ENCODE assay signal across 8 cellular contexts in genomic region chr10:21515581-21516269, GRCh38. TPM values are rescaled to one million over a fixed set of nuclear protein-coding genes. Genes with fewer than 3 reads are reported as not detected.
DNase-seq lines count a peak whose midpoint lies in the region; FAIRE-seq and TF ChIP-seq lines count a peak whose summit lies in the region.

No MANE protein-coding gene starts in this region.

- no peak overlapping the region for H4K8ac ChIP-seq in mesendoderm (ENCODE audit: low read depth, low read length)

- H3K36me3 ChIP-seq in bronchial epithelial cell (ENCODE audit: control insufficient read depth, insufficient read depth, low read length) (no peaks in the 10 kb centered on the region), mesendoderm (ENCODE audit: control insufficient read depth, insufficient read depth, low read length) (no peaks in the 10 kb centered on the region), urinary bladder (ENCODE audit: insufficient read depth) (no peaks in the 10 kb centered on the region)

- no peaks in the 10 kb centered on the region for H3K79me1 ChIP-seq in mesendoderm (ENCODE audit: low read length)

- H3K4me3 Mint-ChIP-seq in activated naive CD4-positive, alpha-beta T cell treated with anti-CD3 and anti-CD28 coated beads, Interleukin-2, amount 50 U/mL, for 24 hours, result peak overlapping the region; percentile 67

- peak overlapping the region; percentile 20 for H2BK15ac ChIP-seq in mesendoderm (replicated peaks; ENCODE audit: low read depth)

- no peaks in the 10 kb centered on the region for H3K9me3 Mint-ChIP-seq in activated naive CD4-positive, alpha-beta T cell treated with anti-CD3 and anti-CD28 coated beads, Interleukin-2, amount 50 U/mL, for 24 hours

- H3K27me3 ChIP-seq in bronchial epithelial cell (ENCODE audit: control insufficient read depth, insufficient read depth, low read length), result no peaks in the 10 kb centered on the region
- no peaks in the 10 kb centered on the region for H3K27me3 ChIP-seq in mesendoderm (ENCODE audit: insufficient read depth, low read length, poor library complexity)

- H3K27ac ChIP-seq in mesendoderm (ENCODE audit: low read depth, low read length), result peak overlapping the region; percentile 86
- H3K27ac ChIP-seq in urinary bladder (ENCODE audit: low read depth), result no peak overlapping the region

- peaks cover 71% of the 10 kb centered on the region for H3K27me3 Mint-ChIP-seq in activated naive CD4-positive, alpha-beta T cell treated with anti-CD3 and anti-CD28 coated beads, Interleukin-2, amount 50 U/mL, for 24 hours

- H3K4me1 Mint-ChIP-seq in activated naive CD4-positive, alpha-beta T cell treated with anti-CD3 and anti-CD28 coated beads, Interleukin-2, amount 50 U/mL, for 24 hours, result peaks cover 35% of the 10 kb centered on the region

- no peak for DNase-seq in activated naive CD4-positive, alpha-beta T cell treated with anti-CD3 and anti-CD28 coated beads, Interleukin-2, amount 50 U/mL, for 16 hours
- DNase-seq in bronchial epithelial cell (ENCODE audit: low read depth) (no peak), mesendoderm (peak; percentile 94), hippocampal formation (lab: John Stamatoyannopoulos, UW) (no peak), Ammon's horn (ENCODE audit: low spot score) (no peak), DMS153 treated with DMSO at 0.1 percent for 48 hours (lab: John Stamatoyannopoulos, UW; ENCODE audit: unreplicated experiment) (no peak)

- H3K23ac ChIP-seq in mesendoderm (ENCODE audit: low read length), result peak overlapping the region; percentile 34

- TF ChIP-seq CTCF in bronchial epithelial cell (IDR thresholded peaks at IDR 0.05; ENCODE audit: insufficient read depth, low read length, severe bottlenecking), result no peak

- peak overlapping the region; percentile 44 for H2BK5ac ChIP-seq in mesendoderm (ENCODE audit: low read length)

- no peak for FAIRE-seq in bronchial epithelial cell (lab: Jason Lieb, UNC)

- H3K4me1 ChIP-seq in mesendoderm (ENCODE audit: control insufficient read depth, low read depth, low read length) (peaks cover 8% of the 10 kb centered on the region), urinary bladder (ENCODE audit: insufficient read depth) (no peaks in the 10 kb centered on the region)

- peak overlapping the region; percentile 11 for H3K4me2 ChIP-seq in mesendoderm (ENCODE audit: low read length)

- H3K79me2 ChIP-seq in mesendoderm (ENCODE audit: control insufficient read depth, insufficient read depth, low read length), result peaks cover 23% of the 10 kb centered on the region

- peak overlapping the region; percentile 92 for H3K9ac ChIP-seq in mesendoderm (ENCODE audit: low read length)

- H3K27ac Mint-ChIP-seq in activated naive CD4-positive, alpha-beta T cell treated with anti-CD3 and anti-CD28 coated beads, Interleukin-2, amount 50 U/mL, for 24 hours, result peak overlapping the region; percentile 62

- H3K56ac ChIP-seq in mesendoderm (ENCODE audit: low read length), result peak overlapping the region; percentile 92

- no peak overlapping the region for H4K5ac ChIP-seq in mesendoderm (ENCODE audit: low read length)

- H2BK120ac ChIP-seq in mesendoderm (ENCODE audit: low read depth, low read length), result peak overlapping the region; percentile 92

- H3K4ac ChIP-seq in mesendoderm (ENCODE audit: low read depth, low read length), result peak overlapping the region; percentile 96

- H3K18ac ChIP-seq in mesendoderm (ENCODE audit: low read length), result peak overlapping the region; percentile 98

- H3K4me3 ChIP-seq in bronchial epithelial cell (ENCODE audit: low read depth, low read length) (peak overlapping the region; percentile 39), mesendoderm (ENCODE audit: low read length) (peak overlapping the region; percentile 68), urinary bladder (ENCODE audit: low read depth, low read length) (peak overlapping the region; percentile 94)

- H3K36me3 Mint-ChIP-seq in activated naive CD4-positive, alpha-beta T cell treated with anti-CD3 and anti-CD28 coated beads, Interleukin-2, amount 50 U/mL, for 24 hours, result peaks cover 1% of the 10 kb centered on the region

- no CpG with 5 or more reads among the region's 12 CpGs for WGBS in mesendoderm (ENCODE audit: extremely low coverage, insufficient coverage, low lambda C conversion rate)
- 28% methylated on average over 12 of the region's 12 CpGs for WGBS in urinary bladder

- no peak overlapping the region for H2AK5ac ChIP-seq in mesendoderm (ENCODE audit: low read length)

RNA-seq across cellular contexts. Expression of gene SKIDA1, which starts 9.8 kb away (rescaled TPM):
- total RNA-seq in bronchial epithelial cell (under 0.01 and 0.13 TPM in 2 replicates), urinary bladder (5.0 TPM)
- 1.6 TPM for polyA plus RNA-seq in mesendoderm (2013, experiment 1 of 2)
- 1.7 TPM for polyA plus RNA-seq in mesendoderm (2013, experiment 2 of 2)
- polyA plus RNA-seq in urinary bladder, result 0.61 TPM

RNA-seq across cellular contexts. Expression of gene MLLT10, which starts 18.3 kb away (rescaled TPM):
- total RNA-seq in bronchial epithelial cell (40.8 and 64.8 TPM in 2 replicates), urinary bladder (109 TPM)
- 37.4 TPM for polyA plus RNA-seq in mesendoderm (2013, experiment 1 of 2)
- 40.3 TPM for polyA plus RNA-seq in mesendoderm (2013, experiment 2 of 2)
- polyA plus RNA-seq in urinary bladder, result 36.6 TPM

Comparison
In these comparisons a context has a peak if more than half of its experiments do, and no peak if none do; other contexts are left out.
1. H3K4me3 ChIP-seq: peak in every context shown above with its lines; median percentile 94 in urinary bladder; 68 in mesendoderm; 39 in bronchial epithelial cell.